8 cellular contexts compared by ENCODE assay signal in genomic region chr1:202966006-202966904, GRCh38. TPM values are rescaled to one million over a fixed set of nuclear protein-coding genes. Genes with fewer than 3 reads are reported as not detected.
A peak's percentile ranks its signal among the peaks of the same experiment; 100 is the strongest.
DNase-seq lines count a peak whose midpoint lies in the region; ATAC-seq and TF ChIP-seq lines count a peak whose summit lies in the region.

No MANE protein-coding gene starts in this region.

- H3K4me3 ChIP-seq in H7 (ENCODE audit: insufficient read depth, low read depth, low read length) (peak overlapping the region; percentile 90), retinal pigment epithelial cell (ENCODE audit: low read length) (peak overlapping the region; percentile 95)

- H3K9me3 Mint-ChIP-seq in WTC11 = no peaks in the 10 kb centered on the region

- DNase-seq in H7 (no peak), WTC11 (ENCODE audit: low spot score) (no peak), Right ventricle myocardium superior (no peak), retinal pigment epithelial cell (ENCODE audit: low read depth) (no peak), inferior parietal cortex (ENCODE audit: extremely low spot score) (no peak), amniotic stem cell (lab: John Stamatoyannopoulos, UW) (no peak)

- ATAC-seq in WTC11 = no peak
- ATAC-seq in Right ventricle myocardium superior (ENCODE audit: poor library complexity) = peak; percentile 37
- ATAC-seq in HG02852 (IDR thresholded peaks at IDR 0.05; ENCODE audit: unreplicated experiment) = no peak
- no peak for ATAC-seq in HG02623 (IDR thresholded peaks at IDR 0.05; ENCODE audit: unreplicated experiment)

- peaks cover 20% of the 10 kb centered on the region for H3K4me1 Mint-ChIP-seq in WTC11

- no peak for TF ChIP-seq CTCF in WTC11 (IDR thresholded peaks at IDR 0.05)
- no peak for TF ChIP-seq CTCF in retinal pigment epithelial cell (conservative IDR thresholded peaks at IDR 0.05; ENCODE audit: low read depth, low read length)

- peaks cover 17% of the 10 kb centered on the region for H3K27me3 Mint-ChIP-seq in WTC11 (ENCODE audit: low read depth)

- peak overlapping the region; percentile 74 for H3K4me3 Mint-ChIP-seq in WTC11

- POLR2A ChIA-PET in WTC11 (lab: Charles Lee) = no interaction called here

- H3K27ac Mint-ChIP-seq in WTC11 = no peak overlapping the region

- no peaks in the 10 kb centered on the region; the same call in 1 of the 2 replicates for H3K36me3 Mint-ChIP-seq in WTC11

- intact Hi-C loops in Right ventricle myocardium superior (cut with DNase I) = no loop called here

- H3K36me3 ChIP-seq in H7 (replicated peaks; ENCODE audit: control insufficient read depth, insufficient read depth, low read length) = no peaks in the 10 kb centered on the region; the same call in 1 of the 2 replicates

- H3K27me3 ChIP-seq in H7 (ENCODE audit: control insufficient read depth, insufficient read depth, low read length) = peaks cover 11% of the 10 kb centered on the region

- CTCF ChIA-PET in WTC11 (lab: Charles Lee) = interaction anchor here (2.0 kb wide), 1 partner anchor 131 kb away, joined by 4 read pairs; no protein-coding TSS in a partner anchor

TF ChIP-seq in WTC11, 78 proteins besides CTCF, POLR2A, EP300 and RAD21:
- TF ChIP-seq CREB1 (CRISPR knock-in tag; IDR thresholded peaks at IDR 0.05) = no peak
- no peak for TF ChIP-seq ATF2 (CRISPR knock-in tag; IDR thresholded peaks at IDR 0.05; ENCODE audit: borderline replicate concordance, low read depth)
- no peak for TF ChIP-seq FOXP4 (CRISPR knock-in tag; IDR thresholded peaks at IDR 0.05)
- no peak for TF ChIP-seq TEAD1 (CRISPR knock-in tag; IDR thresholded peaks at IDR 0.05)
- TF ChIP-seq USF2 (CRISPR knock-in tag; IDR thresholded peaks at IDR 0.05) = no peak
- TF ChIP-seq ATF6 (CRISPR knock-in tag; IDR thresholded peaks at IDR 0.05) = no peak
- TF ChIP-seq TEAD4 (CRISPR knock-in tag; IDR thresholded peaks at IDR 0.05) = no peak
- no peak for TF ChIP-seq ZNF232 (CRISPR knock-in tag; IDR thresholded peaks at IDR 0.05)
- no peak for TF ChIP-seq SMAD4 (CRISPR knock-in tag; IDR thresholded peaks at IDR 0.05)
- TF ChIP-seq FOXK1 (CRISPR knock-in tag; IDR thresholded peaks at IDR 0.05) = no peak
- no peak for TF ChIP-seq STAT6 (CRISPR knock-in tag; conservative IDR thresholded peaks at IDR 0.05; ENCODE audit: low read depth)

RNA-seq across cellular contexts. Expression of gene CYB5R1, which starts 0.8 kb away (rescaled TPM):
- 22.5 and 22.8 TPM in 2 replicates for total RNA-seq in H7 (2014; rRNA removed; shearing (Covaris generic))
- total RNA-seq in WTC11 (2021) (15.6 to 18.4 TPM (median 17.6 TPM) in 3 replicates), Right ventricle myocardium superior (118 TPM)

RNA-seq across cellular contexts. Expression of gene ADIPOR1, which starts 8.1 kb away (rescaled TPM):
- 133 and 134 TPM in 2 replicates for total RNA-seq in H7 (2014; rRNA removed; shearing (Covaris generic))
- total RNA-seq in WTC11 (2021) = 68.7 to 73.2 TPM (median 72.6 TPM) in 3 replicates
- total RNA-seq in Right ventricle myocardium superior = 76.6 TPM

RNA-seq across cellular contexts. Expression of gene KLHL12, which starts 39.2 kb away (rescaled TPM):
- total RNA-seq in H7 (2014; rRNA removed; shearing (Covaris generic)) = 45.7 and 49.8 TPM in 2 replicates
- total RNA-seq in WTC11 (2021) (29.6 to 35.5 TPM (median 34.6 TPM) in 3 replicates), Right ventricle myocardium superior (19.4 TPM)

RNA-seq across cellular contexts. Expression of gene TMEM183A, which starts 40.9 kb away (rescaled TPM):
- 164 and 193 TPM in 2 replicates for total RNA-seq in H7 (2014; rRNA removed; shearing (Covaris generic))
- total RNA-seq in WTC11 (2021) = 97.4 to 108 TPM (median 99.8 TPM) in 3 replicates
- total RNA-seq in Right ventricle myocardium superior = 21.8 TPM
